8 cellular contexts compared by ENCODE assay signal in the genomic region with DNA sequence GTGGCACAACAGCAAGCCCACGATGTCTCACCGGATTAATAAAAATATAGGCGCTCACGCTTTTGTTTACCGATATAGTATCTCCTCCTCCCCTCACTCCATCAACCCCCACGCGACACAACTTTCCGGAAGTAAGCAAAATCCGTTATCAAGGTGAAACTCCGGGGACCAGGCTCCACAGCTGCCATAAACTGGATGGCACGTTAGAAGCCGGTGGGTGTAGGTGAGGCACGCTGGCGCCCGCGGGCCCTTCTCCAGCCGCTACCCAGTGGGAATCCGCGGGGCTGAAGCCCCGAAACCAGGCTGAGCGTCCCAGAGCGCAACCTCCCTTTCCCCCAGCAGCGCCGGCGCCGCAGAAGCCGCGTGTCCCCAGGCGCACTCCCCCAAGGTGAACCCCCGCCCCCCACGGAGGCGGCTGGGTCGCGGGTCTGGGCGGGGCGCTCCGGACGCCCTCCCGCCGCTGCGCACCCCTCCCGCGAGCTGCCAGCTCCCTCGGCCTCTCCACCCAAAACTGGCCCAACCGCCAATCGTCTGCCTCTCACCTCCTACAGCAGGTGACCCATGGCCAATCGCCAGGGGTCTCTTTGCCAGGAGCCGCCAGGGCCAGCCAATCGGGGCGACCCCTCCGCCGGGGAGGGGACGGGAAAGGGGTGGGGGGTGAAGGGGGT.
DNase-seq lines count a peak whose midpoint lies in the region; ATAC-seq and TF ChIP-seq lines count a peak whose summit lies in the region.

No MANE protein-coding gene starts in this region.

- DNase-seq in Calu3 (peak; percentile 97), HUDEP-2 (lab: John Stamatoyannopoulos, UW; ENCODE audit: unreplicated experiment in 76 of 76) (peak in 75 of 76 experiments; percentile 76 to 98 (median 96)), NOMO-1 treated with DMSO at 0.1 percent for 48 hours (lab: John Stamatoyannopoulos, UW; ENCODE audit: unreplicated experiment) (peak; percentile 93), epithelial cell of prostate (ENCODE audit: low read depth, low spot score) (peak; percentile 64), mucosa of gallbladder (ENCODE audit: low spot score) (peak; percentile 89)
- DNase-seq in activated CD8-positive, alpha-beta memory T cell treated with anti-CD3 and anti-CD28 coated beads, Interleukin-2, amount 50 U/mL, for 48 hours, result peak; percentile 95
- peak; percentile 94 for DNase-seq in stimulated activated CD8-positive, alpha-beta memory T cell treated with anti-CD3 and anti-CD28 coated beads, Interleukin-2, amount 100 ng/mL, for 48 hours (ENCODE audit: low read depth in 2 of 2)

- TSS peak; percentile 69 for BruUV-seq in Calu3 (replicated peaks; lab: Mats Ljungman, UMichigan)

- no peaks in the 10 kb centered on the region for H3K9me3 Mint-ChIP-seq in Calu3 (ENCODE audit: low read depth, unreplicated experiment)

- H3K27me3 Mint-ChIP-seq in Calu3 (ENCODE audit: unreplicated experiment), result no peaks in the 10 kb centered on the region

- H3K27ac ChIP-seq in epithelial cell of prostate, result peak overlapping the region; percentile 30

- peak; percentile 90 for ATAC-seq in GM21390 (IDR thresholded peaks at IDR 0.05; ENCODE audit: unreplicated experiment)

- peak overlapping the region; percentile 83 for H3K4me3 Mint-ChIP-seq in Calu3 (ENCODE audit: low read depth, unreplicated experiment)

- peaks cover 19% of the 10 kb centered on the region for H3K36me3 Mint-ChIP-seq in Calu3 (ENCODE audit: insufficient read depth, unreplicated experiment)

- no peak for TF ChIP-seq CTCF in Calu3 (IDR thresholded peaks at IDR 0.05; ENCODE audit: unreplicated experiment)

- peak overlapping the region; percentile 1 for H3K27ac Mint-ChIP-seq in Calu3 (ENCODE audit: unreplicated experiment)

- CTCF ChIA-PET in Calu3 (lab: Charles Lee), result interaction anchor here (0.7 to 2.3 kb wide), 3 partner anchors 30 to 256 kb away, joined by 3 to 12 read pairs (median 3); no protein-coding TSS in a partner anchor

- peaks cover 34% of the 10 kb centered on the region for H3K4me1 Mint-ChIP-seq in Calu3 (ENCODE audit: low read depth, unreplicated experiment)

- intact Hi-C loops in Calu3 (cut with micrococcal nuclease; ENCODE audit: unreplicated experiment), result no loop called here

Comparison
In these comparisons a context has a peak if more than half of its experiments do, and no peak if none do; other contexts are left out.
1. Peak in every context shown above with its lines: DNase-seq, ATAC-seq and H3K27ac ChIP-seq.